ENCODE assay signal across 1 cellular context in the genomic region with DNA sequence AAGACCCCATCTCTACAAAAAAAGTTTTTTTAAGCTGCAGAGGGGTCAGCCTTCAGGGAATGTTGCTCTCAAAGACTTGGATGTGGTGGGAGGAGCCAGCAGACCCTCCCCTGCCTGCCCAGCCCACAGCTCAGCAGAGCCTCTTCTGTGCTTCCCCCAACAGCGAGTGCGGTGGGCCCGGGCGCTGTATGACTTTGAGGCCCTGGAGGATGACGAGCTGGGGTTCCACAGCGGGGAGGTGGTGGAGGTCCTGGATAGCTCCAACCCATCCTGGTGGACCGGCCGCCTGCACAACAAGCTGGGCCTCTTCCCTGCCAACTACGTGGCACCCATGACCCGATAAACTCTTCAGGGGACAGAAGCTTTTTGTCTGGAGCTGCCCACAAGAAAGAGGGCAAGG.
TF ChIP-seq lines count a peak whose summit lies in the region.

No MANE protein-coding gene starts in this region.

TF ChIP-seq in K562, 482 proteins besides CTCF, POLR2A, EP300 and RAD21:
- peak; percentile 68 for TF ChIP-seq POLR2G (IDR thresholded peaks at IDR 0.05; ENCODE audit: low read depth, low read length)
- TF ChIP-seq PYGO2 (tag; IDR thresholded peaks at IDR 0.05) = no peak
- TF ChIP-seq SRSF7 (optimal IDR thresholded peaks at IDR 0.05; ENCODE audit: low read depth, low read length) = no peak
- 0 out of 2 replicates have a peak, but pooled peaks have one; percentile 25 for TF ChIP-seq RBFOX2 (IDR thresholded peaks at IDR 0.05; ENCODE audit: low read depth, low read length)
- TF ChIP-seq LARP7 (IDR thresholded peaks at IDR 0.05) = no peak
- no peak for TF ChIP-seq PHTF2 (CRISPR knock-in tag; IDR thresholded peaks at IDR 0.05)
- TF ChIP-seq CREBBP (IDR thresholded peaks at IDR 0.05; ENCODE audit: low read depth, low read length) = no peak
- TF ChIP-seq ZNF316 (IDR thresholded peaks at IDR 0.05) = no peak
- TF ChIP-seq BHLHE40 (IDR thresholded peaks at IDR 0.05; ENCODE audit: low read length) = no peak
- TF ChIP-seq ILK (tag; IDR thresholded peaks at IDR 0.05; ENCODE audit: borderline replicate concordance, low read depth) = no peak
- no peak for TF ChIP-seq BCOR (IDR thresholded peaks at IDR 0.05)
- TF ChIP-seq, protein P1, sequence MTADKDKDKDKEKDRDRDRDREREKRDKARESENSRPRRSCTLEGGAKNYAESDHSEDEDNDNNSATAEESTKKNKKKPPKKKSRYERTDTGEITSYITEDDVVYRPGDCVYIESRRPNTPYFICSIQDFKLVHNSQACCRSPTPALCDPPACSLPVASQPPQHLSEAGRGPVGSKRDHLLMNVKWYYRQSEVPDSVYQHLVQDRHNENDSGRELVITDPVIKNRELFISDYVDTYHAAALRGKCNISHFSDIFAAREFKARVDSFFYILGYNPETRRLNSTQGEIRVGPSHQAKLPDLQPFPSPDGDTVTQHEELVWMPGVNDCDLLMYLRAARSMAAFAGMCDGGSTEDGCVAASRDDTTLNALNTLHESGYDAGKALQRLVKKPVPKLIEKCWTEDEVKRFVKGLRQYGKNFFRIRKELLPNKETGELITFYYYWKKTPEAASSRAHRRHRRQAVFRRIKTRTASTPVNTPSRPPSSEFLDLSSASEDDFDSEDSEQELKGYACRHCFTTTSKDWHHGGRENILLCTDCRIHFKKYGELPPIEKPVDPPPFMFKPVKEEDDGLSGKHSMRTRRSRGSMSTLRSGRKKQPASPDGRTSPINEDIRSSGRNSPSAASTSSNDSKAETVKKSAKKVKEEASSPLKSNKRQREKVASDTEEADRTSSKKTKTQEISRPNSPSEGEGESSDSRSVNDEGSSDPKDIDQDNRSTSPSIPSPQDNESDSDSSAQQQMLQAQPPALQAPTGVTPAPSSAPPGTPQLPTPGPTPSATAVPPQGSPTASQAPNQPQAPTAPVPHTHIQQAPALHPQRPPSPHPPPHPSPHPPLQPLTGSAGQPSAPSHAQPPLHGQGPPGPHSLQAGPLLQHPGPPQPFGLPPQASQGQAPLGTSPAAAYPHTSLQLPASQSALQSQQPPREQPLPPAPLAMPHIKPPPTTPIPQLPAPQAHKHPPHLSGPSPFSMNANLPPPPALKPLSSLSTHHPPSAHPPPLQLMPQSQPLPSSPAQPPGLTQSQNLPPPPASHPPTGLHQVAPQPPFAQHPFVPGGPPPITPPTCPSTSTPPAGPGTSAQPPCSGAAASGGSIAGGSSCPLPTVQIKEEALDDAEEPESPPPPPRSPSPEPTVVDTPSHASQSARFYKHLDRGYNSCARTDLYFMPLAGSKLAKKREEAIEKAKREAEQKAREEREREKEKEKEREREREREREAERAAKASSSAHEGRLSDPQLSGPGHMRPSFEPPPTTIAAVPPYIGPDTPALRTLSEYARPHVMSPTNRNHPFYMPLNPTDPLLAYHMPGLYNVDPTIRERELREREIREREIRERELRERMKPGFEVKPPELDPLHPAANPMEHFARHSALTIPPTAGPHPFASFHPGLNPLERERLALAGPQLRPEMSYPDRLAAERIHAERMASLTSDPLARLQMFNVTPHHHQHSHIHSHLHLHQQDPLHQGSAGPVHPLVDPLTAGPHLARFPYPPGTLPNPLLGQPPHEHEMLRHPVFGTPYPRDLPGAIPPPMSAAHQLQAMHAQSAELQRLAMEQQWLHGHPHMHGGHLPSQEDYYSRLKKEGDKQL (CRISPR knock-in tag; IDR thresholded peaks at IDR 0.05; ENCODE audit: borderline replicate concordance) = no peak
- TF ChIP-seq C11orf30 (IDR thresholded peaks at IDR 0.05; ENCODE audit: low read depth) = no peak
